Comparison of ENCODE assay signal across 15 cellular contexts in the genomic region with DNA sequence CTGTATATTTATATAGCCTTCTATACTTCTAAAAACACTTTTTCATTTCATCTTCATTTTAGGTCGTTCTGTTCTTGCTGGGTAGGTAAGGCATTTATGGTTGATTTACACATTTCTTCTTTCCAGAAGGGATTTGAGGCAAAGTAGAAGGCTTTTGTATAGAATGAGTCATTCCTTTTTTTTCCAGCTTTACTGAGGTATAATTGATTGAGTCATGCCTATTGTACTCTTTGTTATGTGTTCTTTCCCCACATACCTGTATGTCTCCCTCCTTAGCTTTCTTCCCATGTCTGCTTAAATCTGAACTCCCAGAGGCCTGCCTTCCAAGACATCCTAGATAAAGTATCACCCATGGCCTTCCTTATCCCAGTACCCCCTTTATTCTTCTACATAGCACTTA. TPM values are rescaled to one million over a fixed set of nuclear protein-coding genes. Genes with fewer than 3 reads are reported as not detected.
DNase-seq lines count a peak whose midpoint lies in the region; ATAC-seq, FAIRE-seq and TF ChIP-seq lines count a peak whose summit lies in the region.
"Had no signal": no experiment of that assay in that cellular context is flagged by ENCODE, and none has a peak within 500 bp of the region (broad histone marks: within the 10 kb centered on the region; RNA-seq: fewer than 3 reads in every experiment).

No MANE protein-coding gene starts in this region.

- no peaks in the 10 kb centered on the region for H3K9me2 ChIP-seq in hepatocyte (replicated peaks; ENCODE audit: insufficient read depth)

- no peaks in the 10 kb centered on the region for H3K79me2 ChIP-seq in hepatocyte

- H3K9me3 ChIP-seq in A549 (no peaks in the 10 kb centered on the region), hepatocyte (ENCODE audit: low read depth) (no peaks in the 10 kb centered on the region)
- H3K9me3 ChIP-seq: ascending aorta, heart right ventricle, upper lobe of right lung had no signal

- TF ChIP-seq CTCF in A549 (IDR thresholded peaks at IDR 0.05) (no peak), hepatocyte (IDR thresholded peaks at IDR 0.05; ENCODE audit: poor library complexity) (no peak), HFFc6 (IDR thresholded peaks at IDR 0.05) (no peak)

- no peaks in the 10 kb centered on the region; the same call in 1 of the 2 replicates for H3K27me3 Mint-ChIP-seq in HFFc6 (ENCODE audit: insufficient read depth)
- H3K27me3 Mint-ChIP-seq: activated T-cell treated with anti-CD3 and anti-CD28 coated beads, Interleukin-2, amount 50 U/mL, for 24 hours had no signal

- H3K27ac ChIP-seq in A549 (peak overlapping the region; percentile 48 to 49; a peak in 4 of 6 replicates), hepatocyte (peak overlapping the region; percentile 62)
- H3K27ac ChIP-seq: heart right ventricle, upper lobe of right lung had no signal

- H4K20me1 ChIP-seq in hepatocyte (ENCODE audit: insufficient read depth, poor library complexity, severe bottlenecking) = no peaks in the 10 kb centered on the region

- no peak for TF ChIP-seq POLR2A in A549 (IDR thresholded peaks at IDR 0.05; ENCODE audit: low read length)

- no peak for FAIRE-seq in A549 (lab: Jason Lieb, UNC)

- H2AFZ ChIP-seq in hepatocyte = no peak overlapping the region

- H3K27me3 ChIP-seq in hepatocyte = no peaks in the 10 kb centered on the region
- H3K27me3 ChIP-seq: ascending aorta, heart right ventricle, upper lobe of right lung had no signal

- H3K4me1 ChIP-seq in A549 = peaks cover 27% of the 10 kb centered on the region
- H3K4me1 ChIP-seq in hepatocyte (ENCODE audit: insufficient read depth) = peaks cover 8% of the 10 kb centered on the region
- H3K4me1 ChIP-seq: upper lobe of right lung had no signal

- H3K36me3 Mint-ChIP-seq in HFFc6 (ENCODE audit: low read depth) = no peaks in the 10 kb centered on the region

- DNase-seq in A549 (ENCODE audit: low read depth in 1 of 2, low spot score in 1 of 2) (peak; percentile 40 to 47), HT1080 (ENCODE audit: low read depth) (peak; percentile 94), hepatocyte (ENCODE audit: low spot score) (no peak), ecto neural progenitor cell (ENCODE audit: low spot score) (no peak), T-helper 2 cell (no peak), HFFc6 (no peak)
- DNase-seq: activated T-cell treated with anti-CD3 and anti-CD28 coated beads, Interleukin-2, amount 50 U/mL, for 24 hours; effector CD8-positive, alpha-beta T cell; heart right ventricle; mesenchymal stem cell; NCI-H1930; upper lobe of right lung had no signal

- TF ChIP-seq RAD21 in A549 (conservative IDR thresholded peaks at IDR 0.05 in 1 of 2, IDR thresholded peaks at IDR 0.05 in 1 of 2) = no peak

- no peak overlapping the region; the same call in 1 of the 2 replicates for H3K4me3 Mint-ChIP-seq in HFFc6
- H3K4me3 Mint-ChIP-seq: activated T-cell treated with anti-CD3 and anti-CD28 coated beads, Interleukin-2, amount 50 U/mL, for 24 hours had no signal

- CTCF ChIA-PET in A549 (lab: Yijun Ruan, JAX) = interaction anchor here (0.6 to 2.4 kb wide), 10 partner anchors 9 to 280 kb away, joined by 3 to 12 read pairs (median 4); no protein-coding TSS in a partner anchor

- TF ChIP-seq EP300 in A549 (IDR thresholded peaks at IDR 0.05) = no peak

- no peak overlapping the region for H3K4me3 ChIP-seq in A549
- H3K4me3 ChIP-seq in hepatocyte = no peak overlapping the region
- H3K4me3 ChIP-seq: ascending aorta, heart right ventricle, upper lobe of right lung had no signal

- no peaks in the 10 kb centered on the region for H3K36me3 ChIP-seq in hepatocyte (replicated peaks; ENCODE audit: insufficient read depth, low read depth)
- H3K36me3 ChIP-seq: ascending aorta, heart right ventricle, upper lobe of right lung had no signal

- WGBS in A549 (ENCODE audit: missing lambda C conversion rate) = 6% methylated on average over 1 of the region's 1 CpG
- 5% methylated on average over 1 of the region's 1 CpG for WGBS in hepatocyte (ENCODE audit: low lambda C conversion rate, missing lambda C conversion rate)

- H3K4me1 Mint-ChIP-seq in HFFc6 (ENCODE audit: low read depth) = peaks cover 43% of the 10 kb centered on the region

- H3K9me3 Mint-ChIP-seq in HFFc6 = no peaks in the 10 kb centered on the region

- H3K4me2 ChIP-seq in A549 (peak overlapping the region; percentile 34; the same call in 2 of the 3 replicates), hepatocyte (no peak overlapping the region)

- ATAC-seq in A549 (no peak), SK-N-SH treated with all-trans-retinoic acid at 6 μM for 48 hours (peak; percentile 23), HG02852 (IDR thresholded peaks at IDR 0.05; ENCODE audit: unreplicated experiment) (no peak)
- ATAC-seq: heart right ventricle, upper lobe of right lung had no signal

- POLR2A ChIA-PET in A549 (lab: Yijun Ruan, JAX) = interaction anchor here (1.0 to 1.4 kb wide), 3 partner anchors 13 to 100 kb away, joined by 3 to 5 read pairs (median 3); no protein-coding TSS in a partner anchor

- H3K27ac Mint-ChIP-seq in HFFc6 = no peak overlapping the region
- H3K27ac Mint-ChIP-seq: activated T-cell treated with anti-CD3 and anti-CD28 coated beads, Interleukin-2, amount 50 U/mL, for 24 hours had no signal

TF ChIP-seq in A549, 52 proteins besides CTCF, POLR2A, EP300 and RAD21:
- TF ChIP-seq PHF8 (IDR thresholded peaks at IDR 0.05; ENCODE audit: borderline replicate concordance, low read depth) = no peak
- TF ChIP-seq JUNB (IDR thresholded peaks at IDR 0.05) = peak; percentile 46; the same call in 1 of the 2 replicates
- peak; percentile 54 for TF ChIP-seq FOSL2 (IDR thresholded peaks at IDR 0.05)
- peak; percentile 89 for TF ChIP-seq FOSL2 (CRISPR knock-in tag; IDR thresholded peaks at IDR 0.05)

TF ChIP-seq in SK-N-SH treated with all-trans-retinoic acid at 6 μM for 48 hours, 23 proteins besides CTCF, POLR2A, EP300 and RAD21:
- no peak for TF ChIP-seq ZNF70 (CRISPR knock-in tag; IDR thresholded peaks at IDR 0.05)
- peak; percentile 69 for TF ChIP-seq ISL1 (CRISPR knock-in tag; IDR thresholded peaks at IDR 0.05)
- TF ChIP-seq, protein P1, sequence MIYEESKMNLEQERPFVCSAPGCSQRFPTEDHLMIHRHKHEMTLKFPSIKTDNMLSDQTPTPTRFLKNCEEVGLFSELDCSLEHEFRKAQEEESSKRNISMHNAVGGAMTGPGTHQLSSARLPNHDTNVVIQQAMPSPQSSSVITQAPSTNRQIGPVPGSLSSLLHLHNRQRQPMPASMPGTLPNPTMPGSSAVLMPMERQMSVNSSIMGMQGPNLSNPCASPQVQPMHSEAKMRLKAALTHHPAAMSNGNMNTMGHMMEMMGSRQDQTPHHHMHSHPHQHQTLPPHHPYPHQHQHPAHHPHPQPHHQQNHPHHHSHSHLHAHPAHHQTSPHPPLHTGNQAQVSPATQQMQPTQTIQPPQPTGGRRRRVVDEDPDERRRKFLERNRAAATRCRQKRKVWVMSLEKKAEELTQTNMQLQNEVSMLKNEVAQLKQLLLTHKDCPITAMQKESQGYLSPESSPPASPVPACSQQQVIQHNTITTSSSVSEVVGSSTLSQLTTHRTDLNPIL (CRISPR knock-in tag; IDR thresholded peaks at IDR 0.05; ENCODE audit: low read depth) = 0 out of 2 replicates have a peak, but pooled peaks have one; percentile 26
- TF ChIP-seq ZC3H10 (CRISPR knock-in tag; IDR thresholded peaks at IDR 0.05) = no peak

RNA-seq across cellular contexts. Expression of a gene that starts 4.8 kb away (rescaled TPM):
- polyA plus RNA-seq in A549 (2011; rRNA removed) (39.1 and 41.1 TPM in 2 replicates), A549 (2017; fragmentation: RNase III; extraction: RNeasy Plus Mini Kit Qiagen cat#74134 plus additional on column Dnase treatment) (23.8 to 29.5 TPM (median 23.8 TPM) in 3 replicates), hepatocyte (31.7 and 33.0 TPM in 2 replicates)
- polyA plus RNA-seq in A549 (2012; cell fraction: cytosol; rRNA removed) = 22.2 and 27.3 TPM in 2 replicates
- polyA plus RNA-seq in A549 (2012; cell fraction: nucleus; rRNA removed) = 16.9 and 21.6 TPM in 2 replicates
- 39.1 and 46.5 TPM in 2 replicates for polyA minus RNA-seq in A549 (2011; rRNA and poly(A)+ RNA removed)
- total RNA-seq in HT1080 (2014; rRNA removed; shearing (Covaris generic)) = 93.8 and 101 TPM in 2 replicates
- 146 and 155 TPM in 2 replicates for polyA plus RNA-seq in HT1080 (2015; cell fraction: cytosol; rRNA removed)
- polyA plus RNA-seq in HT1080 (2015; cell fraction: nucleus; rRNA removed) = 96.6 and 109 TPM in 2 replicates
- 19.3 and 26.4 TPM in 2 replicates for total RNA-seq in hepatocyte
- total RNA-seq in HFFc6 (2021; fragmentation: NEBNext Ultra II Directional; extraction: Animal tissue kit (Norgen Biotek cat#: 25700)) = 100 to 1,000 TPM; 159 to 248 (median 201) TPM

Comparison
In these comparisons a context has a peak if more than half of its experiments do, and no peak if none do; other contexts are left out.
1. DNase-seq: peak in A549 (2 of 2) and HT1080 (single experiment); none in hepatocyte (single experiment), ecto neural progenitor cell (single experiment), T-helper 2 cell (0 of 5) and HFFc6 (single experiment).